In the genomic region with DNA sequence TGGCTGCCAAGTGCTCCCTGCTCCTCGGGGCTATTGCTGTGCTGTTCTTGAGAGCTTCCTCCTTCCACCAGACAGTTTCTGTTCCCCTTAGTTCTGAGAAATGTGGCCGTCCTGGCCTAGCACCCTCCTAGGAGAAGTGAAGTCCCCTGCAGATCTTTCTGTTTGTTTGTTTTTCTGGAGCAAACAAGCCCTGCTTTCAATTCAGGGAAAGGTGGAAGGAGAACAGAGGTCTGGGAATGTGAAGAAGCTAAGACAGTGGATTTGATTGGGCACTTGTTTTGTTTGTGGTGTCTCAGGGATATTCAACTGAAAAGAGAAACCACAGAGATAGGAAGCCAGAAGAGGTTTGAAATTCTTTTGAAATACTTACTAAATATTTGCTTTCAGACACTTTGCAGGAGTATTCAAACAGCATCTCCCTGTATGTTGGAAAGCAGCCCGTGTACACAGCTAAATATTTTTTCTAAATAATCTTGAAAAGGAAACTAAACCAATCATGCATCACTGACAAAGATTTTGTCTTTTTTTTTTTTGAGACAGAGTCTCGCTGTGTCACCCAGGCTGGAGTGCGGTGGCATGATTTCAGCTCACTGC, we compare ENCODE assay signal across 8 cellular contexts. TPM values are rescaled to one million over a fixed set of nuclear protein-coding genes. Genes with fewer than 3 reads are reported as not detected.
DNase-seq lines count a peak whose midpoint lies in the region; ATAC-seq and TF ChIP-seq lines count a peak whose summit lies in the region.

No MANE protein-coding gene starts in this region.

- H3K27me3 Mint-ChIP-seq in natural killer cell treated with Interleukin-12 subunit alpha and Interleukin-12 subunit beta and Interleukin-15 and Interleukin-18, amount 100 ng/mL, for 72 hours: no peaks in the 10 kb centered on the region

- H3K27me3 ChIP-seq in PC-3 (ENCODE audit: low read length) (no peaks in the 10 kb centered on the region), mammary epithelial cell (ENCODE audit: insufficient read depth, low read length) (no peaks in the 10 kb centered on the region)

- no TSS peak for BruUV-seq in PC-3 (replicated peaks; lab: Mats Ljungman, UMichigan)
- no TSS peak for BruUV-seq in mammary epithelial cell (replicated peaks; lab: Mats Ljungman, UMichigan)

- POLR2A ChIA-PET in PC-3 (lab: Charles Lee; ENCODE audit: unreplicated experiment): interaction anchor here (0.6 kb wide), 1 partner anchor 88 kb away, joined by 4 read pairs; no protein-coding TSS in a partner anchor

- H2AFZ ChIP-seq in PC-3 (ENCODE audit: low read length): peak overlapping the region; percentile 81
- peak overlapping the region; percentile 84 for H2AFZ ChIP-seq in mammary epithelial cell (ENCODE audit: low read depth, low read length)

- H3K36me3 Mint-ChIP-seq in natural killer cell treated with Interleukin-12 subunit alpha and Interleukin-12 subunit beta and Interleukin-15 and Interleukin-18, amount 100 ng/mL, for 72 hours: no peaks in the 10 kb centered on the region

- H3K9me3 ChIP-seq in PC-3 (ENCODE audit: low read length) (no peaks in the 10 kb centered on the region), mammary epithelial cell (replicated peaks; ENCODE audit: insufficient read depth, low read length) (no peaks in the 10 kb centered on the region)

- peaks cover 12 to 17% of the 10 kb centered on the region in 2 donors for H3K4me1 Mint-ChIP-seq in natural killer cell treated with Interleukin-12 subunit alpha and Interleukin-12 subunit beta and Interleukin-15 and Interleukin-18, amount 100 ng/mL, for 72 hours (ENCODE audit: low read depth in 2 of 2)

- peak overlapping the region; percentile 20; the same call in 1 of the 2 replicates for H3K9ac ChIP-seq in PC-3 (ENCODE audit: low read length)
- H3K9ac ChIP-seq in mammary epithelial cell (ENCODE audit: insufficient read depth, low read length): no peak overlapping the region

- ATAC-seq in GM18907 (IDR thresholded peaks at IDR 0.05; ENCODE audit: unreplicated experiment) (peak; percentile 99), HG03045 (IDR thresholded peaks at IDR 0.05; ENCODE audit: unreplicated experiment) (peak; percentile 98), PC-3 (peak; percentile 6)
- peak; percentile 84 to 88 for ATAC-seq in natural killer cell treated with Interleukin-12 subunit alpha and Interleukin-12 subunit beta and Interleukin-15 and Interleukin-18, amount 100 ng/mL, for 72 hours

- TF ChIP-seq CTCF in PC-3 (conservative IDR thresholded peaks at IDR 0.05; ENCODE audit: low read depth, low read length) (no peak), mammary epithelial cell (conservative IDR thresholded peaks at IDR 0.05 in 1 of 2, IDR thresholded peaks at IDR 0.05 in 1 of 2; ENCODE audit: extremely low read depth in 1 of 2, insufficient read depth in 1 of 2, low read depth in 1 of 2, low read length in 2 of 2) (no peak)

- H3K36me3 ChIP-seq in PC-3 (ENCODE audit: low read depth, low read length) (no peaks in the 10 kb centered on the region), mammary epithelial cell (ENCODE audit: insufficient read depth, low read length) (no peaks in the 10 kb centered on the region)

- intact Hi-C loops in PC-3 (cut with micrococcal nuclease) (no loop called here), mammary epithelial cell (cut with micrococcal nuclease) (no loop called here)

- no peaks in the 10 kb centered on the region for H3K79me2 ChIP-seq in PC-3 (ENCODE audit: low read length)
- H3K79me2 ChIP-seq in mammary epithelial cell (ENCODE audit: insufficient read depth, low read length): no peaks in the 10 kb centered on the region

- H3K4me3 ChIP-seq in PC-3 (ENCODE audit: low read length) (peak overlapping the region; percentile 17; the same call in 1 of the 2 replicates), mammary epithelial cell (replicated peaks in 1 of 3; ENCODE audit: insufficient read depth in 1 of 3, low read depth in 2 of 3, low read length in 3 of 3) (no peak overlapping the region)

- no peaks in the 10 kb centered on the region for H4K20me1 ChIP-seq in PC-3 (ENCODE audit: low read length)
- H4K20me1 ChIP-seq in mammary epithelial cell (ENCODE audit: insufficient read depth, low read length): no peaks in the 10 kb centered on the region

- H3K27ac ChIP-seq in PC-3 (ENCODE audit: low read length) (peak overlapping the region; percentile 93), mammary epithelial cell (ENCODE audit: insufficient read depth, low read depth, low read length) (no peak overlapping the region)

- H3K27ac Mint-ChIP-seq in natural killer cell treated with Interleukin-12 subunit alpha and Interleukin-12 subunit beta and Interleukin-15 and Interleukin-18, amount 100 ng/mL, for 72 hours: peak overlapping the region; percentile 79 to 90

- in situ Hi-C loops in mammary epithelial cell (cut with MboI; ENCODE audit: low sequenced_read_pairs in 2 of 2): no loop called here

- no peaks in the 10 kb centered on the region for H3K9me2 ChIP-seq in PC-3 (replicated peaks; ENCODE audit: low read length)

- CTCF ChIA-PET in PC-3 (lab: Charles Lee): interaction anchor here (0.6 to 1.2 kb wide), 2 partner anchors 11 to 195 kb away, joined by 3 to 5 read pairs; no protein-coding TSS in a partner anchor
- CTCF ChIA-PET in mammary epithelial cell (lab: Charles Lee; ENCODE audit: low non-redundant PET): no interaction called here

- no peaks in the 10 kb centered on the region for H3F3A ChIP-seq in PC-3 (ENCODE audit: low read length, unreplicated experiment)

- peak overlapping the region; percentile 80 for H3K4me3 Mint-ChIP-seq in natural killer cell treated with Interleukin-12 subunit alpha and Interleukin-12 subunit beta and Interleukin-15 and Interleukin-18, amount 100 ng/mL, for 72 hours

- WGBS in mammary epithelial cell (ENCODE audit: low coverage, missing lambda C conversion rate): 35% methylated on average over 5 of the region's 5 CpGs

- DNase-seq in Ammon's horn (ENCODE audit: low spot score) (peak; percentile 77), PC-3 (peak; percentile 30), mammary epithelial cell (no peak), GOT3 (lab: John Stamatoyannopoulos, UW) (no peak), amniotic stem cell (lab: John Stamatoyannopoulos, UW) (no peak)
- DNase-seq in natural killer cell treated with Interleukin-12 subunit alpha and Interleukin-12 subunit beta and Interleukin-15 and Interleukin-18, amount 100 ng/mL, for 72 hours (ENCODE audit: low spot score): no peak

- H3K4me2 ChIP-seq in PC-3 (ENCODE audit: low read length) (peak overlapping the region; percentile 72), mammary epithelial cell (ENCODE audit: insufficient read depth, low read depth, low read length) (peak overlapping the region; percentile 17)

- dilution Hi-C loops in mammary epithelial cell (cut with HindIII; ENCODE audit: low sequenced_read_pairs): no loop called here

- peaks cover 34% of the 10 kb centered on the region for H3K4me1 ChIP-seq in PC-3 (ENCODE audit: insufficient read depth, low read length)
- peaks cover 14% of the 10 kb centered on the region for H3K4me1 ChIP-seq in mammary epithelial cell (ENCODE audit: insufficient read depth, low read length)

- no peaks in the 10 kb centered on the region for H3K9me3 Mint-ChIP-seq in natural killer cell treated with Interleukin-12 subunit alpha and Interleukin-12 subunit beta and Interleukin-15 and Interleukin-18, amount 100 ng/mL, for 72 hours

RNA-seq across cellular contexts. Expression of gene PPM1K, which starts 36.5 kb away (rescaled TPM):
- total RNA-seq in PC-3 (2014; rRNA removed): 3.0 and 5.7 TPM in 2 replicates
- total RNA-seq in mammary epithelial cell: 10 to 100 TPM; 10.2 to 13.6 TPM
- polyA plus RNA-seq in mammary epithelial cell: 7.7 TPM
- 29.4 TPM for polyA minus RNA-seq in mammary epithelial cell
- 10 to 100 TPM; 67.1 to 83.9 TPM for total RNA-seq in natural killer cell treated with Interleukin-12 subunit alpha and Interleukin-12 subunit beta and Interleukin-15 and Interleukin-18, amount 100 ng/mL, for 72 hours

RNA-seq across cellular contexts. Expression of gene HERC6, which starts 57.8 kb away (rescaled TPM):
- total RNA-seq in PC-3 (2014; rRNA removed) (4.8 and 7.2 TPM in 2 replicates), mammary epithelial cell (10 to 100 TPM in 1 of 2 donors, 1 to 10 TPM in 1; 7.6 to 10.2 TPM)
- 7.0 TPM for polyA plus RNA-seq in mammary epithelial cell
- polyA minus RNA-seq in mammary epithelial cell: 1.9 TPM
- total RNA-seq in natural killer cell treated with Interleukin-12 subunit alpha and Interleukin-12 subunit beta and Interleukin-15 and Interleukin-18, amount 100 ng/mL, for 72 hours: 10 to 100 TPM in 1 of 2 donors, 1 to 10 TPM in 1; 8.0 to 10.9 TPM

Comparison
In these comparisons a context has a peak if more than half of its experiments do, and no peak if none do; other contexts are left out.
1. DNase-seq: peak in Ammon's horn (single experiment) and PC-3 (single experiment); none in mammary epithelial cell (single experiment), natural killer cell treated with Interleukin-12 subunit alpha and Interleukin-12 subunit beta and Interleukin-15 and Interleukin-18, amount 100 ng/mL, for 72 hours (single experiment), GOT3 (single experiment) and amniotic stem cell (single experiment).
2. ATAC-seq: peak in every context shown above with its lines; median percentile 99 in GM18907; 98 in HG03045; 86 in natural killer cell treated with Interleukin-12 subunit alpha and Interleukin-12 subunit beta and Interleukin-15 and Interleukin-18, amount 100 ng/mL, for 72 hours; 6 in PC-3.
3. RNA of gene PPM1K, which starts 36.5 kb away (total RNA-seq): 67.1 to 83.9 TPM in natural killer cell treated with Interleukin-12 subunit alpha and Interleukin-12 subunit beta and Interleukin-15 and Interleukin-18, amount 100 ng/mL, for 72 hours; 10.2 to 13.6 TPM in mammary epithelial cell and 3.0 to 5.7 TPM in PC-3; every median in the first group is over 4 times any median in the second.